ENCODE assay signal across 1 cellular context in genomic region chr20:1184638-1185315, GRCh38.
TF ChIP-seq lines count a peak whose summit lies in the region.

Gene TMEM74B (minus strand): TSS chr20:1184981. CDS start chr20:1183801, 1,180 bp downstream.

TF ChIP-seq in A549, 52 proteins besides CTCF, POLR2A, EP300 and RAD21 (continued from another document):
- no peak for TF ChIP-seq HMGXB4 (CRISPR knock-in tag; IDR thresholded peaks at IDR 0.05; ENCODE audit: borderline replicate concordance)
